In the genomic region with DNA sequence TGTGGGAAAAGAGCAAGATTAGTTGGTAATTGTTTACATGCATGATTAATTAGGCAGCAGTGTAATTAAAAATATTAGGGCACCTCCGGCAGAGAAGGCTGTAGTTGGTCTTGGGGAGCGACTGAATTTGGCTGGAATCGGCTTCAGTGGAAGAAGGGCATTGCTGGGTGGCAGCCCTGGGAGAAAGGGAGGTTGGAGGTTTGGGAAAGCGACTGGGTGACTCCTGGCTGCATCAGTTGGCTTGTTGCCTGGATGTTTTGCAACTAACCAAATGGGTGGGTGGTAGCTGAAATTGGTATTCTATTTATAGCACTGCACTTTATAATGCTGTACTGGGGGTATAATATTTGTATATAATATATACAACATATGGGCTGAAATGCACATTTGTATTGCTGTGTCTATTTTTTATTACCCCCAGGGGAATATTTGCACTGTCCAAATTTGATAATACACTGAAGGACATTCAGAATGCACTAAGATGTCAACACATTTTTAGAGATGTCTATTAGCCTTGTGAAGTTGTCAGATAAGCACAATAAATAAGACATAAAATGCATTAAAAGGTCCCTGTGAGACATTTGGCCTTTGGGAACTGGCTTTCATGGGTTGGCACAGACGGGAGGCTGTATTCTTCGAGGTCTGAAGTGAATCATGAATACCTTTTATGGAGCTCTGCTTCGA, we compare ENCODE assay signal across 8 cellular contexts. TPM values are rescaled to one million over a fixed set of nuclear protein-coding genes. Genes with fewer than 3 reads are reported as not detected.
DNase-seq lines count a peak whose midpoint lies in the region; ATAC-seq and TF ChIP-seq lines count a peak whose summit lies in the region.

No MANE protein-coding gene starts in this region.

- H3K4me3 ChIP-seq in astrocyte of the cerebellum (ENCODE audit: low read depth, low read length) (peak overlapping the region; percentile 68), liver (ENCODE audit: low read depth in 1 of 3, low read length in 3 of 3) (peak overlapping the region in 2 of 3 donors; percentile 70 to 95), uterus (peak overlapping the region; percentile 53 to 91)

- no peaks in the 10 kb centered on the region for H3K9me3 Mint-ChIP-seq in stimulated activated naive CD8-positive, alpha-beta T cell treated with anti-CD3 and anti-CD28 coated beads, Interleukin-15, Interleukin-2, amounts not matched to agents 100 ng/mL and 50 ng/mL, for 24 hours

- H3K36me3 ChIP-seq in liver (ENCODE audit: control insufficient read depth in 4 of 4, insufficient read depth in 3 of 4, low read depth in 1 of 4, low read length in 3 of 4) (no peaks in the 10 kb centered on the region), uterus (no peaks in the 10 kb centered on the region)

- H3K9me3 ChIP-seq in liver (ENCODE audit: control insufficient read depth in 4 of 4, low read length in 3 of 4), result no peaks in the 10 kb centered on the region
- no peaks in the 10 kb centered on the region for H3K9me3 ChIP-seq in uterus

- H3K4me1 ChIP-seq in liver (ENCODE audit: control insufficient read depth in 4 of 4, insufficient read depth in 4 of 4, low read length in 3 of 4), result peaks cover 2 to 18% (median 10%) of the 10 kb centered on the region in 4 donors
- peaks cover 3 to 7% of the 10 kb centered on the region in 2 donors for H3K4me1 ChIP-seq in uterus

- DNase-seq in stimulated activated naive CD8-positive, alpha-beta T cell treated with anti-CD3 and anti-CD28 coated beads, Interleukin-15, Interleukin-2, amounts not matched to agents 100 U/mL and 50 U/mL, for 24 hours, result no peak
- DNase-seq in astrocyte of the cerebellum (ENCODE audit: low read depth) (no peak), uterus (peak; percentile 39 to 58), NCI-H146 (lab: John Stamatoyannopoulos, UW) (no peak)
- DNase-seq in stimulated activated CD4-positive, alpha-beta T cell treated with anti-CD3 and anti-CD28 coated beads, Interleukin-4, amount 100 ng/mL, for 1 hour, result no peak

- H3K4me3 Mint-ChIP-seq in stimulated activated naive CD8-positive, alpha-beta T cell treated with anti-CD3 and anti-CD28 coated beads, Interleukin-15, Interleukin-2, amounts not matched to agents 100 ng/mL and 50 ng/mL, for 24 hours, result peak overlapping the region; percentile 78

- H3K27me3 Mint-ChIP-seq in stimulated activated naive CD8-positive, alpha-beta T cell treated with anti-CD3 and anti-CD28 coated beads, Interleukin-15, Interleukin-2, amounts not matched to agents 100 ng/mL and 50 ng/mL, for 24 hours, result no peaks in the 10 kb centered on the region

- H3K9ac ChIP-seq in liver (ENCODE audit: low read depth in 1 of 2, low read length in 2 of 2), result peak overlapping the region in 1 of 2 donors; percentile 49

- no peak for ATAC-seq in stimulated activated naive CD8-positive, alpha-beta T cell treated with anti-CD3 and anti-CD28 coated beads, Interleukin-15, Interleukin-2, amounts not matched to agents 100 U/mL and 50 U/mL, for 24 hours
- no peak for ATAC-seq in GM19455 (IDR thresholded peaks at IDR 0.05; ENCODE audit: unreplicated experiment)

- TF ChIP-seq CTCF in astrocyte of the cerebellum (IDR thresholded peaks at IDR 0.05; ENCODE audit: low read depth, low read length, missing control alignments), result no peak
- TF ChIP-seq CTCF in liver (IDR thresholded peaks at IDR 0.05; ENCODE audit: low read depth, low read length, missing input control), result no peak
- no peak for TF ChIP-seq CTCF in uterus (IDR thresholded peaks at IDR 0.05)

- no peak for TF ChIP-seq POLR2A in uterus (IDR thresholded peaks at IDR 0.05)

- no peak for TF ChIP-seq RAD21 in liver (IDR thresholded peaks at IDR 0.05)

- intact Hi-C loops in uterus (cut with DNase I; ENCODE audit: low total_unique reads), result no loop called here

- H3K27ac Mint-ChIP-seq in stimulated activated naive CD8-positive, alpha-beta T cell treated with anti-CD3 and anti-CD28 coated beads, Interleukin-15, Interleukin-2, amounts not matched to agents 100 ng/mL and 50 ng/mL, for 24 hours, result peak overlapping the region; percentile 13

- 52% methylated on average over 7 of the region's 7 CpGs for WGBS in liver

- H3K27ac ChIP-seq in liver (ENCODE audit: low read depth in 1 of 2, low read length in 2 of 2) (peak overlapping the region; percentile 90 to 94), uterus (peak overlapping the region; percentile 98 to 99)

- H3K27me3 ChIP-seq in liver (ENCODE audit: control insufficient read depth in 4 of 4, insufficient read depth in 4 of 4, low read length in 3 of 4) (no peaks in the 10 kb centered on the region), uterus (no peaks in the 10 kb centered on the region)

- in situ Hi-C loops in astrocyte of the cerebellum (cut with HindIII; ENCODE audit: low sequenced_read_pairs), result no loop called here

- peaks cover 47% of the 10 kb centered on the region for H3K4me1 Mint-ChIP-seq in stimulated activated naive CD8-positive, alpha-beta T cell treated with anti-CD3 and anti-CD28 coated beads, Interleukin-15, Interleukin-2, amounts not matched to agents 100 ng/mL and 50 ng/mL, for 24 hours (ENCODE audit: low read depth)

- H3K36me3 Mint-ChIP-seq in stimulated activated naive CD8-positive, alpha-beta T cell treated with anti-CD3 and anti-CD28 coated beads, Interleukin-15, Interleukin-2, amounts not matched to agents 100 ng/mL and 50 ng/mL, for 24 hours (ENCODE audit: low read depth), result no peaks in the 10 kb centered on the region

TF ChIP-seq in liver, 16 proteins besides CTCF, POLR2A, EP300 and RAD21:
- TF ChIP-seq FOXA1 (IDR thresholded peaks at IDR 0.05) (no peak), EGR1 (IDR thresholded peaks at IDR 0.05; ENCODE audit: low read depth in 2 of 2) (peak; percentile 48 to 57)

RNA-seq across cellular contexts. Expression of a gene that starts 1.7 kb away (rescaled TPM):
- 1 to 10 TPM; 2.4 to 3.6 TPM for total RNA-seq in liver
- 1 to 10 TPM; 1.5 to 2.0 TPM for polyA plus RNA-seq in liver
- 10 to 100 TPM; 20.0 to 83.1 (median 31.7) TPM for total RNA-seq in uterus

RNA-seq across cellular contexts. Expression of a gene that starts 39.8 kb away (rescaled TPM):
- total RNA-seq in liver (10 to 100 TPM; 23.3 to 30.3 TPM), uterus (10 to 100 TPM; 11.3 to 74.7 (median 46.2) TPM)
- polyA plus RNA-seq in liver, result 10 to 100 TPM; 11.0 to 17.4 TPM

Comparison
In these comparisons a context has a peak if more than half of its experiments do, and no peak if none do; other contexts are left out.
1. DNase-seq: peak in uterus (2 of 2); none in stimulated activated naive CD8-positive, alpha-beta T cell treated with anti-CD3 and anti-CD28 coated beads, Interleukin-15, Interleukin-2, amounts not matched to agents 100 U/mL and 50 U/mL, for 24 hours (single experiment), astrocyte of the cerebellum (single experiment), NCI-H146 (single experiment) and stimulated activated CD4-positive, alpha-beta T cell treated with anti-CD3 and anti-CD28 coated beads, Interleukin-4, amount 100 ng/mL, for 1 hour (single experiment).
2. RNA of a gene that starts 1.7 kb away (total RNA-seq): 20.0 to 83.1 TPM in uterus; 2.4 to 3.6 TPM in liver; every median in the first group is over 4 times any median in the second.
3. Peak in every context shown above with its lines, with median percentiles within 50 percentile points of each other: H3K4me3 ChIP-seq.